Comparison of ENCODE assay signal across 15 cellular contexts in the genomic region with DNA sequence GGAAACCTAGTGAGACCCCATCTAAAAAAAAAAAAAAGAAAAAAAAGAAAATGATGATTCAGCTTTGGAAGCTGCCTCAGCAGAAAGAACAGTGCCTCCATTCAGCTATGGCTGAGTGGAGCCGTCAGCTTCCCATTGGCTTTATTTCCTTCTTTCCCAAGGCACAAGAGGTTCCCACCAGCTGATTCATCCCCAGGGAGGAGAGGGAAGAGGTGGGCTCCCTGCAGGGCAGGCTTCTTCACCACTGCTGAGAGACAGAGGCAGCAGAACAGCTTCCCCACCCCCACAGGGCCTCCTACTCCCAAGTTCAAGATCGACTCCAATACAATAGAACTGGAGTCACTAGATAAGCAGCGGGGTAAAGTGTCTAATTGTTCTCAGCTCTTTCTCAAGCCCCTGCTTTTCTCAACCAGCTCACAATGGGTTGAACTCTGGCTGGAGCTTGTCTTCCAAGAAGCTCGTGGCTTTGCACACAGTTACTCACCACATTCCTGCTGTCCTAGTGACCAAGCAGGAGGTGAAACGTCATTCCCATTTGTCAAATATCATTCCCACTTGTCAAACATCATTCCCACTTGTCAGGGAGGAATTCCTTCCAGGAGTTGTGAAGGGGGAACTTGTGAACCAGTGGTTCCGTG. TPM values are rescaled to one million over a fixed set of nuclear protein-coding genes. Genes with fewer than 3 reads are reported as not detected.
DNase-seq lines count a peak whose midpoint lies in the region; ATAC-seq and TF ChIP-seq lines count a peak whose summit lies in the region.
"Had no signal": no experiment of that assay in that cellular context is flagged by ENCODE, and none has a peak within 500 bp of the region (broad histone marks: within the 10 kb centered on the region; RNA-seq: fewer than 3 reads in every experiment).

No MANE protein-coding gene starts in this region.

- H2BK15ac ChIP-seq in mesenchymal stem cell (ENCODE audit: low read depth, poor library complexity, severe bottlenecking): no peak overlapping the region

- H3K4me1 ChIP-seq in mesenchymal stem cell (ENCODE audit: control insufficient read depth, insufficient read depth, low read depth, low read length) (peaks cover 31% of the 10 kb centered on the region), aorta (ENCODE audit: control insufficient read depth in 1 of 2, insufficient read depth in 2 of 2, low read length in 2 of 2) (no peaks in the 10 kb centered on the region)
- H3K4me1 ChIP-seq: BLaER1 treated with 17β-estradiol and CSF1 and Interleukin-3, amounts not matched to agents 10 nM and 100 nM had no signal

- no peak overlapping the region for H2AFZ ChIP-seq in mesenchymal stem cell (ENCODE audit: low read depth, low read length)

- no peak for TF ChIP-seq POLR2A in erythroblast (IDR thresholded peaks at IDR 0.05; ENCODE audit: low read length)

- no peak overlapping the region for H2BK12ac ChIP-seq in mesenchymal stem cell (ENCODE audit: low read length in 2 of 2)

- WGBS in mesenchymal stem cell: 54% methylated on average over 5 of the region's 6 CpGs
- WGBS in aorta, 2 donors: 53 to 59% methylated on average over 6 of the region's 6 CpGs

- ATAC-seq in aorta (ENCODE audit: low FRiP score): no peak
- ATAC-seq: activated CD8-positive, alpha-beta memory T cell treated with anti-CD3 and anti-CD28 coated beads, Interleukin-2, amount 10 ng/mL, durations not matched to agents 7 days and 5 days; effector memory CD8-positive, alpha-beta T cell; natural killer cell had no signal

- no peak for TF ChIP-seq CTCF in cardiac fibroblast (IDR thresholded peaks at IDR 0.05; ENCODE audit: low read depth, low read length)

- H3K27ac ChIP-seq in mesenchymal stem cell (ENCODE audit: low read length, poor library complexity, severe bottlenecking) (peak overlapping the region; percentile 72), aorta (ENCODE audit: low read depth in 1 of 2, low read length in 2 of 2) (no peak overlapping the region)
- H3K27ac ChIP-seq: BLaER1 treated with 17β-estradiol and CSF1 and Interleukin-3, amounts not matched to agents 10 nM and 100 nM; Peyer's patch had no signal

- H3K9me3 ChIP-seq in mesenchymal stem cell (ENCODE audit: control insufficient read depth, low read length) (no peaks in the 10 kb centered on the region), aorta (ENCODE audit: control insufficient read depth, low read length) (no peaks in the 10 kb centered on the region)
- H3K9me3 ChIP-seq: BLaER1 treated with 17β-estradiol and CSF1 and Interleukin-3, amounts not matched to agents 10 nM and 100 nM; Peyer's patch had no signal

- H3K14ac ChIP-seq in mesenchymal stem cell (ENCODE audit: low read length in 2 of 2): no peak overlapping the region

- no peak overlapping the region for H4K8ac ChIP-seq in mesenchymal stem cell (ENCODE audit: low read length)

- no peak overlapping the region for H3K4me2 ChIP-seq in mesenchymal stem cell (ENCODE audit: low read length, poor library complexity, severe bottlenecking)
- H3K4me2 ChIP-seq: BLaER1 treated with 17β-estradiol and CSF1 and Interleukin-3, amounts not matched to agents 10 nM and 100 nM had no signal

- no peak overlapping the region for H3K18ac ChIP-seq in mesenchymal stem cell (ENCODE audit: low read depth in 1 of 2, low read length in 2 of 2)

- H3K36me3 ChIP-seq in mesenchymal stem cell (ENCODE audit: control insufficient read depth in 1 of 2, insufficient read depth in 2 of 2, low read depth in 1 of 2, low read length in 2 of 2): peaks cover 0 to 3% of the 10 kb centered on the region in 2 experiments
- no peaks in the 10 kb centered on the region for H3K36me3 ChIP-seq in aorta (ENCODE audit: control insufficient read depth in 1 of 2, insufficient read depth in 2 of 2, low read length in 1 of 2)
- H3K36me3 ChIP-seq: BLaER1 treated with 17β-estradiol and CSF1 and Interleukin-3, amounts not matched to agents 10 nM and 100 nM; Peyer's patch had no signal

- no peaks in the 10 kb centered on the region for H3K79me1 ChIP-seq in mesenchymal stem cell (replicated peaks; ENCODE audit: low read length, poor library complexity, severe bottlenecking)

- H2BK5ac ChIP-seq in mesenchymal stem cell (ENCODE audit: low read depth, low read length, poor library complexity, severe bottlenecking): no peak overlapping the region

- no peak overlapping the region for H3K23ac ChIP-seq in mesenchymal stem cell (ENCODE audit: low read length in 2 of 2)

- H2BK120ac ChIP-seq in mesenchymal stem cell (ENCODE audit: low read depth, low read length): no peak overlapping the region

- H4K91ac ChIP-seq in mesenchymal stem cell (ENCODE audit: low read length): no peak overlapping the region

- H3K4ac ChIP-seq in mesenchymal stem cell (ENCODE audit: low read depth in 1 of 2, low read length in 2 of 2): no peak overlapping the region

- DNase-seq in AG20443 (ENCODE audit: low spot score) (peak; percentile 78), M059J (ENCODE audit: low read depth) (peak; percentile 86), cardiac fibroblast (ENCODE audit: low read depth in 2 of 2) (peak; percentile 7 to 46), mesenchymal stem cell (no peak), erythroblast (lab: John Stamatoyannopoulos, UW) (no peak), aorta (no peak), inferior parietal cortex (ENCODE audit: extremely low spot score) (no peak), posterior vena cava (ENCODE audit: low spot score) (no peak)
- DNase-seq: activated CD8-positive, alpha-beta memory T cell treated with anti-CD3 and anti-CD28 coated beads, Interleukin-2, amount 10 ng/mL, durations not matched to agents 7 days and 5 days; activated naive CD8-positive, alpha-beta T cell treated with anti-CD3 and anti-CD28 coated beads for 36 hours; effector memory CD8-positive, alpha-beta T cell; natural killer cell; NCI-H2029; Peyer's patch had no signal

- intact Hi-C loops in aorta (cut with DNase I): no loop called here
- intact Hi-C loops in posterior vena cava (cut with DNase I): no loop called here

- no peak overlapping the region for H3K4me3 ChIP-seq in cardiac fibroblast (replicated peaks in 1 of 2; ENCODE audit: low read depth in 2 of 2, low read length in 2 of 2)
- no peak overlapping the region for H3K4me3 ChIP-seq in mesenchymal stem cell (ENCODE audit: insufficient read depth in 1 of 2, low read depth in 1 of 2, low read length in 2 of 2)
- H3K4me3 ChIP-seq in aorta (ENCODE audit: low read length in 2 of 2): no peak overlapping the region
- H3K4me3 ChIP-seq: BLaER1 treated with 17β-estradiol and CSF1 and Interleukin-3, amounts not matched to agents 10 nM and 100 nM; Peyer's patch had no signal

- H3K9ac ChIP-seq in mesenchymal stem cell (ENCODE audit: low read length): no peak overlapping the region
- H3K9ac ChIP-seq: BLaER1 treated with 17β-estradiol and CSF1 and Interleukin-3, amounts not matched to agents 10 nM and 100 nM had no signal

- H2AK5ac ChIP-seq in mesenchymal stem cell (ENCODE audit: low read length, severe bottlenecking): no peak overlapping the region

- peaks cover 0 to 15% of the 10 kb centered on the region in 2 experiments for H3K27me3 ChIP-seq in mesenchymal stem cell (ENCODE audit: control insufficient read depth in 1 of 2, insufficient read depth in 1 of 2, low read length in 2 of 2)
- no peaks in the 10 kb centered on the region for H3K27me3 ChIP-seq in aorta (ENCODE audit: control insufficient read depth in 1 of 2, insufficient read depth in 2 of 2, low read length in 1 of 2)
- H3K27me3 ChIP-seq: BLaER1 treated with 17β-estradiol and CSF1 and Interleukin-3, amounts not matched to agents 10 nM and 100 nM; Peyer's patch had no signal

RNA-seq across cellular contexts. Expression of a gene that starts 47.8 kb away (rescaled TPM):
- total RNA-seq in M059J (2014; rRNA removed; shearing (Covaris generic)): 0.39 and 0.76 TPM in 2 replicates
- 0.12 TPM for polyA plus RNA-seq in mesenchymal stem cell (2013, experiment 1 of 2)
- polyA plus RNA-seq in mesenchymal stem cell (2013, experiment 2 of 2): 0.14 TPM
- total RNA-seq in aorta (1 to 10 TPM in 1 of 2 donors, under 1 TPM in 1; 0.88 to 3.0 TPM), posterior vena cava (1 to 10 TPM; 1.2 to 2.4 TPM)
- polyA plus RNA-seq in aorta: 1 to 10 TPM in 1 of 2 donors, under 1 TPM in 1; 0.20 to 1.4 TPM

Comparison
In these comparisons a context has a peak if more than half of its experiments do, and no peak if none do; other contexts are left out.
1. DNase-seq: peak in AG20443 (single experiment), M059J (single experiment) and cardiac fibroblast (2 of 2); none in mesenchymal stem cell (single experiment), erythroblast (0 of 2), aorta (0 of 2), inferior parietal cortex (single experiment) and posterior vena cava (single experiment).